Comparison of ENCODE assay signal across 8 cellular contexts in the genomic region with DNA sequence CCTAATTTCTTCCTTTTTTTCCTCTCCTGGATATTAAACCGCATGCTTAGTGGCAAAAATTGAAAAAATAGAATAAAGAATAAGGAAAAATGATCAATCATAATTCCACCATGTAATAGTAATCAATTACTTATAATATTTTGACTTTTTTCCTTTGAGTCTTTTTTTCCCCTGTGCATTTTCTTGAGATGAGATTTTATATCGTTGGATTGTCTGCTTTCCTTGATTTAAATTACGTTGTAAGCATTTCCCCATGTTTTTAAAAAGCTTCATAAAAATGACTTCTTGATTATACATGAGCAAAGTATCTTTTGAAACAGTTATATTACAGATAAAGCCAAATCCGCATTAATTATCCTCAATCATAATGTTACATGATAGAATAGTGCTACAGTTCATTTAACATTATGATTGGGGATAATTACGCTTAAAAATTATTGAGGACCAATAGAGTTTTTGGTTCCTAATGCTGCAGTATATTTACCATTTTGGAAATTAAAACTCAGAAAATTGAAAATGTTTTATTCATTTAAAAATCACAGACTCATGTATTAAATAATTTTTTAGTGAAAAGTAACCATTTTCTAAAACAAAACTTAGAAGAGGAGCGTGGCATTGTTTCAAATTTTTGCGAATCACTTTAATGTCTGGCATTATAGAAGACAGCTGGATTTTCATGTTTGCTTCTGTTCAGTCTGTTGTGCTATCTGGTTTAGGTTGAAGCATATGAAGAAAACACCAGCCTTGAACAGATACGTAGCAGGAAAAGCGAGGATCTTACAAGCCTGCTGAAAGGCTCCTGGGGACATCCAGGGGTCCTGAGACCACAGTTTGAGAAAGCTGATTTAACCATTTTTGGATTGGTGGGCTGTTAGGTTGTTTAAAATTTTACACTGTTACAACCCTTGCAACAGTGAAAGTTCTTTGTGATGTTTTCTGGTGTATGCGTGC. TPM values are rescaled to one million over a fixed set of nuclear protein-coding genes. Genes with fewer than 3 reads are reported as not detected.
DNase-seq lines count a peak whose midpoint lies in the region; ATAC-seq and TF ChIP-seq lines count a peak whose summit lies in the region.

No MANE protein-coding gene starts in this region.

- no peak for ATAC-seq in CD4-positive, alpha-beta T cell (ENCODE audit: poor library complexity)
- ATAC-seq in GM18498 (IDR thresholded peaks at IDR 0.05; ENCODE audit: unreplicated experiment), result no peak
- ATAC-seq in GM18505 (IDR thresholded peaks at IDR 0.05; ENCODE audit: unreplicated experiment), result no peak

- H3K27me3 Mint-ChIP-seq in CD4-positive, alpha-beta T cell, result no peaks in the 10 kb centered on the region
- H3K27me3 Mint-ChIP-seq in dendritic cell treated with granulocyte-macrophage colony-stimulating factor and Interleukin-4, amounts not matched to agents 40 ng/mL and 50 ng/mL, for 4 days, result no peaks in the 10 kb centered on the region
- peaks cover 3% of the 10 kb centered on the region for H3K27me3 Mint-ChIP-seq in nephron progenitor cell (ENCODE audit: low read depth, poor library complexity)

- no peak for TF ChIP-seq CTCF in CD4-positive, alpha-beta T cell (IDR thresholded peaks at IDR 0.05)
- TF ChIP-seq CTCF in Loucy (conservative IDR thresholded peaks at IDR 0.05; ENCODE audit: low read length) (no peak), nephron progenitor cell (IDR thresholded peaks at IDR 0.05) (no peak)

- TF ChIP-seq POLR2A in GM18505 (IDR thresholded peaks at IDR 0.05; ENCODE audit: borderline replicate concordance, extremely low read depth, insufficient read depth, insufficient read length), result no peak

- POLR2A ChIA-PET in CD4-positive, alpha-beta T cell (lab: Charles Lee), result interaction anchor here (0.6 kb wide), 1 partner anchor 419 kb away, joined by 3 read pairs; no protein-coding TSS in a partner anchor

- H3K4me2 ChIP-seq in Loucy (ENCODE audit: low read depth, low read length, poor library complexity, severe bottlenecking), result peak overlapping the region; percentile 89

- no peak overlapping the region for H3K27ac ChIP-seq in CD4-positive, alpha-beta T cell (ENCODE audit: low read depth, low read length)

- H3K4me1 ChIP-seq in Loucy (ENCODE audit: insufficient read depth, low read length, poor library complexity, severe bottlenecking), result peaks cover 38% of the 10 kb centered on the region

- CTCF ChIA-PET in CD4-positive, alpha-beta T cell (lab: Charles Lee), result interaction anchor here (0.6 kb wide), 1 partner anchor 621 kb away, joined by 3 read pairs; no protein-coding TSS in a partner anchor

- no peaks in the 10 kb centered on the region for H3F3A ChIP-seq in Loucy (ENCODE audit: low read depth)

- no peak for DNase-seq in CD4-positive, alpha-beta T cell
- DNase-seq in nephron progenitor cell (no peak), DMS153 (lab: John Stamatoyannopoulos, UW) (no peak), NCI-H187 treated with DMSO at 0.1 percent for 48 hours (lab: John Stamatoyannopoulos, UW) (no peak)

- peaks cover 22% of the 10 kb centered on the region for H3K36me3 Mint-ChIP-seq in CD4-positive, alpha-beta T cell (ENCODE audit: low read depth)
- peaks cover 46% of the 10 kb centered on the region for H3K36me3 Mint-ChIP-seq in dendritic cell treated with granulocyte-macrophage colony-stimulating factor and Interleukin-4, amounts not matched to agents 40 ng/mL and 50 ng/mL, for 4 days (ENCODE audit: low read depth)
- H3K36me3 Mint-ChIP-seq in nephron progenitor cell (ENCODE audit: low read depth), result peaks cover 30% of the 10 kb centered on the region

- no peak overlapping the region for H2AFZ ChIP-seq in Loucy (ENCODE audit: low read length)

- no peaks in the 10 kb centered on the region for H3K9me3 Mint-ChIP-seq in CD4-positive, alpha-beta T cell
- H3K9me3 Mint-ChIP-seq in dendritic cell treated with granulocyte-macrophage colony-stimulating factor and Interleukin-4, amounts not matched to agents 40 ng/mL and 50 ng/mL, for 4 days, result no peaks in the 10 kb centered on the region
- H3K9me3 Mint-ChIP-seq in nephron progenitor cell, result peaks cover 6% of the 10 kb centered on the region

- H3K36me3 ChIP-seq in Loucy (ENCODE audit: insufficient read depth, low read length), result no peaks in the 10 kb centered on the region

- intact Hi-C loops in CD4-positive, alpha-beta T cell (cut with DNase I, micrococcal nuclease), result loop anchor here (5.0 to 10.0 kb wide), 8 partner anchors 248 to 1876 kb away; a partner anchor contains a TSS
- intact Hi-C loops in dendritic cell treated with granulocyte-macrophage colony-stimulating factor and Interleukin-4, amounts not matched to agents 40 ng/mL and 50 ng/mL, for 4 days (cut with micrococcal nuclease), result loop anchor here (2.0 to 10.0 kb wide), 3 partner anchors 62 to 282 kb away; a partner anchor contains a TSS

- no peaks in the 10 kb centered on the region for H3K9me2 ChIP-seq in Loucy (replicated peaks; ENCODE audit: low read depth, low read length)

- peaks cover 40% of the 10 kb centered on the region for H3K4me1 Mint-ChIP-seq in CD4-positive, alpha-beta T cell (ENCODE audit: low read depth)
- H3K4me1 Mint-ChIP-seq in dendritic cell treated with granulocyte-macrophage colony-stimulating factor and Interleukin-4, amounts not matched to agents 40 ng/mL and 50 ng/mL, for 4 days (ENCODE audit: low read depth), result peaks cover 48% of the 10 kb centered on the region
- H3K4me1 Mint-ChIP-seq in nephron progenitor cell, result peaks cover 28% of the 10 kb centered on the region

- H3K4me3 Mint-ChIP-seq in CD4-positive, alpha-beta T cell, result peak overlapping the region; percentile 99
- H3K4me3 Mint-ChIP-seq in dendritic cell treated with granulocyte-macrophage colony-stimulating factor and Interleukin-4, amounts not matched to agents 40 ng/mL and 50 ng/mL, for 4 days, result peak overlapping the region; percentile 89
- H3K4me3 Mint-ChIP-seq in nephron progenitor cell, result peak overlapping the region; percentile 93

- no peaks in the 10 kb centered on the region for H3K9me3 ChIP-seq in CD4-positive, alpha-beta T cell (ENCODE audit: control insufficient read depth, low read length)
- no peaks in the 10 kb centered on the region for H3K9me3 ChIP-seq in Loucy (ENCODE audit: insufficient read depth, low read depth, low read length)

- H3K79me2 ChIP-seq in Loucy (ENCODE audit: insufficient read depth, low read length), result peaks cover 46% of the 10 kb centered on the region

- H3K4me3 ChIP-seq in Loucy (ENCODE audit: low read length, poor library complexity, severe bottlenecking), result peak overlapping the region; percentile 96

- H3K27ac Mint-ChIP-seq in CD4-positive, alpha-beta T cell, result peak overlapping the region; percentile 89
- peak overlapping the region; percentile 99 for H3K27ac Mint-ChIP-seq in dendritic cell treated with granulocyte-macrophage colony-stimulating factor and Interleukin-4, amounts not matched to agents 40 ng/mL and 50 ng/mL, for 4 days
- H3K27ac Mint-ChIP-seq in nephron progenitor cell, result peak overlapping the region; percentile 96

- H4K20me1 ChIP-seq in Loucy (ENCODE audit: insufficient read depth, low read length, poor library complexity, severe bottlenecking), result peaks cover 10% of the 10 kb centered on the region

- H3K9ac ChIP-seq in Loucy (ENCODE audit: low read depth, low read length, poor library complexity, severe bottlenecking), result peak overlapping the region; percentile 93

- no peaks in the 10 kb centered on the region for H3K27me3 ChIP-seq in CD4-positive, alpha-beta T cell (ENCODE audit: control insufficient read depth, insufficient read depth, low read length)
- no peaks in the 10 kb centered on the region for H3K27me3 ChIP-seq in Loucy (ENCODE audit: insufficient read depth, low read length, poor library complexity, severe bottlenecking)

RNA-seq across cellular contexts. Expression of a gene that starts 1.4 kb away (rescaled TPM):
- total RNA-seq in CD4-positive, alpha-beta T cell, result 1 to 10 TPM; 7.5 to 7.9 TPM
